ENCODE assay signal across 11 cellular contexts in the genomic region with DNA sequence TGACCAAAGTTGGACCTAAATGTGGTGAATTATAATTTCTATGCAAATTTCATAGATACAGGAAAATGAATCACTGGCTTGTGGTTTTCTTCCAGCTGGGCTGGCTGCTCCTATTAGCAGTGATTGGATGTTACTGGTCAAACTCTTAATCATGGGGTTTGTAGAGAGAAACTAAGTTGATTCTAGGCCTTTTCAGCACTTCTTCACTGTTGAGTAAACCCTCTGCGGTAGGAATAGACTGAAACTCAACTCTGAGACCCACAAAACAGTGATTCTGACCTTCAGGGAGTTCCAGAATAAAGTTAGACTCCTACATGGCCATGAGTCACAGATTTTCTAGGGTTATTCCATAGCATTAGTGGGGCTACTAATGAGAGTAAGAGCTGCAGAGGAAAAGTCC. TPM values are rescaled to one million over a fixed set of nuclear protein-coding genes. Genes with fewer than 3 reads are reported as not detected.
DNase-seq lines count a peak whose midpoint lies in the region; ATAC-seq, FAIRE-seq and TF ChIP-seq lines count a peak whose summit lies in the region.
"Had no signal": no experiment of that assay in that cellular context is flagged by ENCODE, and none has a peak within 500 bp of the region (broad histone marks: within the 10 kb centered on the region; RNA-seq: fewer than 3 reads in every experiment).

No MANE protein-coding gene starts in this region.

- no peak overlapping the region for H3K23ac ChIP-seq in mesenchymal stem cell (ENCODE audit: low read length in 2 of 2)

- H2BK12ac ChIP-seq in mesenchymal stem cell (ENCODE audit: low read length in 2 of 2): no peak overlapping the region

- no peak overlapping the region for H3K18ac ChIP-seq in mesenchymal stem cell (ENCODE audit: low read depth in 1 of 2, low read length in 2 of 2)

- H3F3A ChIP-seq in GM23338 (replicated peaks; ENCODE audit: low read depth): no peaks in the 10 kb centered on the region

- H3K9me3 ChIP-seq in mesenchymal stem cell (ENCODE audit: control insufficient read depth, low read length): no peaks in the 10 kb centered on the region

- ATAC-seq in HG02571 (IDR thresholded peaks at IDR 0.05; ENCODE audit: unreplicated experiment): peak; percentile 51
- ATAC-seq in GM23338: no peak

- peak; percentile 44 for FAIRE-seq in GM18507 (lab: Jason Lieb, UNC)
- FAIRE-seq: TTC549 had no signal

- H3K36me3 Mint-ChIP-seq in GM23338 (ENCODE audit: low read depth): no peaks in the 10 kb centered on the region; the same call in 2 of the 3 replicates

- H3K4me1 Mint-ChIP-seq in GM23338: no peaks in the 10 kb centered on the region; the same call in 2 of the 3 replicates
- H3K4me1 Mint-ChIP-seq: memory B cell had no signal

- H4K20me1 ChIP-seq in GM23338 (replicated peaks; ENCODE audit: insufficient read depth): no peaks in the 10 kb centered on the region

- no peaks in the 10 kb centered on the region for H3K9me2 ChIP-seq in GM23338 (ENCODE audit: insufficient read depth)

- H3K27me3 Mint-ChIP-seq in GM23338 (ENCODE audit: insufficient read depth, low read depth, poor library complexity): peaks cover under 1% of the 10 kb centered on the region
- H3K27me3 Mint-ChIP-seq: memory B cell had no signal

- no peaks in the 10 kb centered on the region for H3K4me1 ChIP-seq in mesenchymal stem cell (ENCODE audit: control insufficient read depth, insufficient read depth, low read depth, low read length)
- H3K4me1 ChIP-seq in GM23338 (ENCODE audit: insufficient read depth): no peaks in the 10 kb centered on the region

- DNase-seq in GM18507 (ENCODE audit: extremely low spot score, insufficient read length, low read depth) (no peak), M059J (ENCODE audit: low read depth) (peak; percentile 82), mesenchymal stem cell (peak; percentile 76), DMS53 treated with DMSO at 0.1 percent for 48 hours (lab: John Stamatoyannopoulos, UW; ENCODE audit: unreplicated experiment) (no peak), nucleus accumbens (lab: John Stamatoyannopoulos, UW) (no peak), caudate nucleus (lab: John Stamatoyannopoulos, UW) (no peak), GM23338 (ENCODE audit: low spot score) (no peak)
- DNase-seq: NCI-H1436 had no signal

- H3K27me3 ChIP-seq in mesenchymal stem cell (ENCODE audit: control insufficient read depth in 1 of 2, insufficient read depth in 1 of 2, low read length in 2 of 2): no peaks in the 10 kb centered on the region
- no peaks in the 10 kb centered on the region for H3K27me3 ChIP-seq in GM23338 (ENCODE audit: insufficient read depth)

- H3K27ac ChIP-seq in mesenchymal stem cell (ENCODE audit: low read length, poor library complexity, severe bottlenecking) (peak overlapping the region; percentile 47), caudate nucleus (ENCODE audit: low read depth, low read length) (no peak overlapping the region), GM23338 (ENCODE audit: low read depth) (no peak overlapping the region)

- no peak overlapping the region for H2BK15ac ChIP-seq in mesenchymal stem cell (ENCODE audit: low read depth, poor library complexity, severe bottlenecking)

- H3K79me2 ChIP-seq in GM23338 (replicated peaks; ENCODE audit: insufficient read depth): no peaks in the 10 kb centered on the region

- no peak overlapping the region for H3K4ac ChIP-seq in mesenchymal stem cell (ENCODE audit: low read depth in 1 of 2, low read length in 2 of 2)

- H3K36me3 ChIP-seq in mesenchymal stem cell (ENCODE audit: control insufficient read depth in 1 of 2, insufficient read depth in 2 of 2, low read depth in 1 of 2, low read length in 2 of 2): peaks cover 5 to 36% of the 10 kb centered on the region in 2 experiments
- no peaks in the 10 kb centered on the region for H3K36me3 ChIP-seq in GM23338 (ENCODE audit: insufficient read depth)

- no peak overlapping the region for H2AK5ac ChIP-seq in mesenchymal stem cell (ENCODE audit: low read length, severe bottlenecking)

- H3K4me2 ChIP-seq in mesenchymal stem cell (ENCODE audit: low read length, poor library complexity, severe bottlenecking) (no peak overlapping the region), GM23338 (no peak overlapping the region)

- no peak overlapping the region for H3K14ac ChIP-seq in mesenchymal stem cell (ENCODE audit: low read length in 2 of 2)

- no peak overlapping the region for H3K4me3 Mint-ChIP-seq in GM23338
- H3K4me3 Mint-ChIP-seq: memory B cell had no signal

- no peak overlapping the region for H4K8ac ChIP-seq in mesenchymal stem cell (ENCODE audit: low read length)

- H3K9ac ChIP-seq in mesenchymal stem cell (ENCODE audit: low read length): peak overlapping the region; percentile 3

- no peak overlapping the region for H4K91ac ChIP-seq in mesenchymal stem cell (ENCODE audit: low read length)

- no peak overlapping the region for H2AFZ ChIP-seq in mesenchymal stem cell (ENCODE audit: low read depth, low read length)
- no peak overlapping the region for H2AFZ ChIP-seq in GM23338

- H3K9me3 Mint-ChIP-seq in GM23338: no peaks in the 10 kb centered on the region
- H3K9me3 Mint-ChIP-seq: memory B cell had no signal

- H3K79me1 ChIP-seq in mesenchymal stem cell (replicated peaks; ENCODE audit: low read length, poor library complexity, severe bottlenecking): peaks cover 4% of the 10 kb centered on the region

- H3K27ac Mint-ChIP-seq in GM23338: no peak overlapping the region
- H3K27ac Mint-ChIP-seq: memory B cell had no signal

- H3K4me3 ChIP-seq in mesenchymal stem cell (ENCODE audit: insufficient read depth in 1 of 2, low read depth in 1 of 2, low read length in 2 of 2): no peak overlapping the region
- H3K4me3 ChIP-seq in GM23338: no peak overlapping the region

- WGBS in mesenchymal stem cell: 100% methylated on average over 1 of the region's 1 CpG

- no peak overlapping the region for H2BK120ac ChIP-seq in mesenchymal stem cell (ENCODE audit: low read depth, low read length)

- TF ChIP-seq CTCF in GM23338 (conservative IDR thresholded peaks at IDR 0.05; ENCODE audit: low read depth in 2 of 2): no peak

- H2BK5ac ChIP-seq in mesenchymal stem cell (ENCODE audit: low read depth, low read length, poor library complexity, severe bottlenecking): no peak overlapping the region

TF ChIP-seq in GM23338, 12 proteins besides CTCF, POLR2A, EP300 and RAD21 (continues in another document):
- no peak for TF ChIP-seq EZH2phosphoT487 (IDR thresholded peaks at IDR 0.05; ENCODE audit: unreplicated experiment)
- TF ChIP-seq ZNF114 (CRISPR knock-in tag; IDR thresholded peaks at IDR 0.05): no peak
- TF ChIP-seq STAT1 (IDR thresholded peaks at IDR 0.05; ENCODE audit: unreplicated experiment): no peak

RNA-seq across cellular contexts. Expression of a gene that starts 47.9 kb away (rescaled TPM):
- 15.6 and 20.1 TPM in 2 replicates for total RNA-seq in M059J (2014; rRNA removed; shearing (Covaris generic))
- polyA plus RNA-seq in mesenchymal stem cell (2013, experiment 1 of 2): 12.3 TPM
- polyA plus RNA-seq in mesenchymal stem cell (2013, experiment 2 of 2): 14.1 TPM
- 9.9 and 32.6 TPM in 2 replicates for total RNA-seq in GM23338 (2014; rRNA removed; shearing (Covaris generic))
- 4.7 and 6.8 TPM in 2 replicates for polyA plus RNA-seq in GM23338 (2016; fragmentation: Nextera tagmentation; extraction: Ambion mirVana)

Comparison
In these comparisons a context has a peak if more than half of its experiments do, and no peak if none do; other contexts are left out.
1. DNase-seq: peak in M059J (single experiment) and mesenchymal stem cell (single experiment); none in GM18507 (single experiment), DMS53 treated with DMSO at 0.1 percent for 48 hours (single experiment), nucleus accumbens (0 of 56), caudate nucleus (0 of 61) and GM23338 (single experiment).